8 cellular contexts compared by ENCODE assay signal in genomic region chr1:109931189-109931672, GRCh38. TPM values are rescaled to one million over a fixed set of nuclear protein-coding genes. Genes with fewer than 3 reads are reported as not detected.
DNase-seq lines count a peak whose midpoint lies in the region; ATAC-seq and TF ChIP-seq lines count a peak whose summit lies in the region.

No MANE protein-coding gene starts in this region.

- peaks cover 10% of the 10 kb centered on the region for H3K9me3 Mint-ChIP-seq in neural progenitor cell

- H3K9ac ChIP-seq in neural progenitor cell = no peak overlapping the region

- H4K20me1 ChIP-seq in neural progenitor cell (ENCODE audit: low read depth) = no peaks in the 10 kb centered on the region

- DNase-seq in EH (ENCODE audit: low read depth) (peak; percentile 85), SHP77 treated with DMSO at 0.1 percent for 48 hours (lab: John Stamatoyannopoulos, UW) (peak; percentile 14), fibroblast of the aortic adventitia (ENCODE audit: low read depth) (peak; percentile 70), neural progenitor cell (ENCODE audit: low spot score) (peak; percentile 97), activated gamma-delta T cell treated with Interleukin-2 at 50 U/mL for 16 hours (no peak)
- no peak for DNase-seq in stimulated activated CD4-positive, alpha-beta T cell treated with anti-CD3 and anti-CD28 coated beads, Interleukin-2, amount 100 ng/mL, for 24 hours
- no peak for DNase-seq in effector CD8-positive, alpha-beta T cell (lab: John Stamatoyannopoulos, UW)

- no peaks in the 10 kb centered on the region for H3K36me3 ChIP-seq in neural progenitor cell

- peaks cover 9% of the 10 kb centered on the region for H3K27me3 Mint-ChIP-seq in neural progenitor cell (ENCODE audit: insufficient read depth, low read depth)

- H3K79me2 ChIP-seq in neural progenitor cell (ENCODE audit: low read depth) = no peaks in the 10 kb centered on the region

- H3K36me3 Mint-ChIP-seq in neural progenitor cell = peaks cover 7% of the 10 kb centered on the region

- no peak overlapping the region for H3K4me3 ChIP-seq in fibroblast of the aortic adventitia (ENCODE audit: low read depth, low read length)
- H3K4me3 ChIP-seq in neural progenitor cell = no peak overlapping the region

- H3K27ac ChIP-seq in neural progenitor cell = peak overlapping the region; percentile 84

- H3K27me3 ChIP-seq in neural progenitor cell = no peaks in the 10 kb centered on the region

- no peak overlapping the region for H3K4me2 ChIP-seq in neural progenitor cell

- ATAC-seq in HG03159 (IDR thresholded peaks at IDR 0.05; ENCODE audit: unreplicated experiment) = no peak

- TF ChIP-seq CTCF in fibroblast of the aortic adventitia (IDR thresholded peaks at IDR 0.05; ENCODE audit: insufficient read depth, low read length) (no peak), neural progenitor cell (IDR thresholded peaks at IDR 0.05) (peak; percentile 7)

- H3F3A ChIP-seq in neural progenitor cell (ENCODE audit: low read depth) = peaks cover 21% of the 10 kb centered on the region

- H3K4me1 Mint-ChIP-seq in neural progenitor cell = peaks cover 30% of the 10 kb centered on the region

- no peak overlapping the region for H2AFZ ChIP-seq in neural progenitor cell (replicated peaks)

- peak overlapping the region; percentile 99 for H3K27ac Mint-ChIP-seq in neural progenitor cell

- peak overlapping the region; percentile 41 for H3K4me3 Mint-ChIP-seq in neural progenitor cell

- peaks cover 26% of the 10 kb centered on the region for H3K4me1 ChIP-seq in neural progenitor cell

- no peaks in the 10 kb centered on the region for H3K9me3 ChIP-seq in neural progenitor cell (ENCODE audit: low read depth)

RNA-seq across cellular contexts. Expression of gene CSF1, which starts 20.6 kb away (rescaled TPM):
- total RNA-seq in fibroblast of the aortic adventitia (ENCODE audit: low replicate concordance) (36.5 and 61.9 TPM in 2 replicates), neural progenitor cell (ENCODE audit: low replicate concordance) (2.7 and 5.0 TPM in 2 replicates)

RNA-seq across cellular contexts. Expression of gene AHCYL1, which starts 53.3 kb away (rescaled TPM):
- 48.5 and 59.3 TPM in 2 replicates for total RNA-seq in fibroblast of the aortic adventitia (ENCODE audit: low replicate concordance)
- total RNA-seq in neural progenitor cell (ENCODE audit: low replicate concordance) = 62.5 and 65.5 TPM in 2 replicates

Comparison
In these comparisons a context has a peak if more than half of its experiments do, and no peak if none do; other contexts are left out.
1. DNase-seq: peak in EH (single experiment), SHP77 treated with DMSO at 0.1 percent for 48 hours (single experiment), fibroblast of the aortic adventitia (single experiment) and neural progenitor cell (single experiment); none in stimulated activated CD4-positive, alpha-beta T cell treated with anti-CD3 and anti-CD28 coated beads, Interleukin-2, amount 100 ng/mL, for 24 hours (0 of 2), effector CD8-positive, alpha-beta T cell (single experiment) and activated gamma-delta T cell treated with Interleukin-2 at 50 U/mL for 16 hours (single experiment).